ENCODE assay signal across 8 cellular contexts in the genomic region with DNA sequence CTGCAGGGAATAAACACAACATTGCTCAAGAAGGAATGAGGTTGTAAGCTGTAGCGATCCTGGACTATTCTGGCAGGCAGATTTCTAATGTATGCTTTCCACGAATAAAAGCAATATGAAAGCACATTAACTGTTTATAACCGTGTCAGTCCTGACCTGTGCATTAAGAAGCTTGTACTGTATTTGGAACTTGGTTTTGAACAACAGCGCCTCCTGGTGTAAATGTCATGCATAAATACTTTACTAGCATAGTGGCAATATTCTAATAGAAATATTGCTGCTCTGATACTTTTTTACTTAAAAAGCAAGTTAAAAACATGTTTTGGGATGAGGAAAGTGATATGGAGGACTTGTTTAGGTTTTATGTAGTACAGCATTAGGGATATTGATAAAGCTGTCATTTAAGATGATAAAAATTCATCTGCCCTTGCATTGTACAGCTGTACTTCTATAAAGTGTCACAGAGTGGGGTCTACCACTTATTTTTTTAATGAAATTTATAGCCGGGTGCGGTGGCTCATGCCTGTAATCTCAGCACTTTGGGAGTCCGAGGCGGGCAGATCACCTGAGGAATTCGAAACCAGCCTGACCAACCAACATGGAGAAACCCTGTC.
A peak's percentile ranks its signal among the peaks of the same experiment; 100 is the strongest.
DNase-seq lines count a peak whose midpoint lies in the region; ATAC-seq and TF ChIP-seq lines count a peak whose summit lies in the region.

No MANE protein-coding gene starts in this region.

- no peak overlapping the region for H3K27ac Mint-ChIP-seq in progenitor cell of endocrine pancreas

- ATAC-seq in activated T-cell treated with anti-CD3 and anti-CD28 coated beads, Interleukin-2, amount 50 U/mL, for 4 hours = peak; percentile 57 to 74
- ATAC-seq in GM21786 (IDR thresholded peaks at IDR 0.05; ENCODE audit: unreplicated experiment) = no peak
- ATAC-seq in GM19023 (IDR thresholded peaks at IDR 0.05; ENCODE audit: unreplicated experiment) = no peak

- H3K36me3 ChIP-seq in HAP-1 (replicated peaks) = no peaks in the 10 kb centered on the region

- no peaks in the 10 kb centered on the region for H3K27me3 ChIP-seq in HAP-1 (ENCODE audit: low read depth)

- TF ChIP-seq CTCF in progenitor cell of endocrine pancreas (IDR thresholded peaks at IDR 0.05; ENCODE audit: unreplicated experiment) = peak; percentile 88

- DNase-seq in D341Med (ENCODE audit: low spot score) = peak; percentile 57
- DNase-seq in HAP-1 (ENCODE audit: low spot score in 2 of 2) = peak; percentile 70 to 81
- peak; percentile 29 to 75 for DNase-seq in NCI-H526 (lab: John Stamatoyannopoulos, UW)
- peak; percentile 15 for DNase-seq in activated T-cell treated with anti-CD3 and anti-CD28 coated beads, Interleukin-2, amount 50 U/mL, for 4 hours
- peak; percentile 67 for DNase-seq in germinal center (ENCODE audit: low spot score)
- no peak for DNase-seq in progenitor cell of endocrine pancreas (ENCODE audit: low spot score, unreplicated experiment)

- no peaks in the 10 kb centered on the region for H3K9me3 ChIP-seq in HAP-1

- in situ Hi-C loops in HAP-1 (cut with MboI; ENCODE audit: low sequenced_read_pairs) = no loop called here

- H3K36me3 Mint-ChIP-seq in activated T-cell treated with anti-CD3 and anti-CD28 coated beads, Interleukin-2, amount 50 U/mL, for 4 hours (ENCODE audit: insufficient read depth) = no peaks in the 10 kb centered on the region
- H3K36me3 Mint-ChIP-seq in progenitor cell of endocrine pancreas (ENCODE audit: insufficient read depth) = no peaks in the 10 kb centered on the region

- H3K27me3 Mint-ChIP-seq in activated T-cell treated with anti-CD3 and anti-CD28 coated beads, Interleukin-2, amount 50 U/mL, for 4 hours (ENCODE audit: low read depth) = no peaks in the 10 kb centered on the region
- no peaks in the 10 kb centered on the region for H3K27me3 Mint-ChIP-seq in progenitor cell of endocrine pancreas

- no peak overlapping the region for H3K4me3 Mint-ChIP-seq in activated T-cell treated with anti-CD3 and anti-CD28 coated beads, Interleukin-2, amount 50 U/mL, for 4 hours
- no peak overlapping the region for H3K4me3 Mint-ChIP-seq in progenitor cell of endocrine pancreas (ENCODE audit: low read depth)

- peaks cover 2% of the 10 kb centered on the region for H3K4me1 Mint-ChIP-seq in activated T-cell treated with anti-CD3 and anti-CD28 coated beads, Interleukin-2, amount 50 U/mL, for 4 hours (ENCODE audit: low read depth)
- peaks cover 13% of the 10 kb centered on the region for H3K4me1 Mint-ChIP-seq in progenitor cell of endocrine pancreas (ENCODE audit: low read depth)

- H3K4me1 ChIP-seq in HAP-1 = no peaks in the 10 kb centered on the region

- H3K9me3 Mint-ChIP-seq in activated T-cell treated with anti-CD3 and anti-CD28 coated beads, Interleukin-2, amount 50 U/mL, for 4 hours = no peaks in the 10 kb centered on the region
- H3K9me3 Mint-ChIP-seq in progenitor cell of endocrine pancreas (ENCODE audit: low read depth) = no peaks in the 10 kb centered on the region

- no peak overlapping the region for H3K4me3 ChIP-seq in HAP-1

Comparison
In these comparisons a context has a peak if more than half of its experiments do, and no peak if none do; other contexts are left out.
1. ATAC-seq: peak in activated T-cell treated with anti-CD3 and anti-CD28 coated beads, Interleukin-2, amount 50 U/mL, for 4 hours (2 of 2); none in GM21786 (single experiment) and GM19023 (single experiment).